ENCODE assay signal across 25 cellular contexts in the genomic region with DNA sequence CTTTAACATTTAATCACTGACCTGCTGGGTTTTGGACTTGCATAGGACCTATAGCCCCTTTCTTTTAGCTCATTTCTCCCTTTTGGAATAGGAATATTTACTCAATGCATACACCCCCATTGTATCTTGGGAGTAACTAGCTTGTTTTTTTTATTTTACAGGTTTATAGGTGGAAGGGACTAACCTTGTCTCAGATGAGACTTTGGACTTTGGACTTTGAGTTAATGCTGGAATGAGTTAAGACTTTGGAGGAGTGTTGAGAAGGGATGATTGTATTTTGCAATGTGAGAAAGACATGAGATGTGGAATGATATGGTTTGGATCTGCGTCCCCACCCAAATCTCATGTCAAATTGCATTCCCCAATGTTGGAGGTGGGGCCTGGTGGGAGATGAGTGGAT.
"Had no signal": no experiment of that assay in that cellular context is flagged by ENCODE, and none has a peak within 500 bp of the region (broad histone marks: within the 10 kb centered on the region; RNA-seq: fewer than 3 reads in every experiment).

No MANE protein-coding gene starts in this region.

- H3K4me3 ChIP-seq: neural progenitor cell, ovary, psoas muscle, skin epidermis, stomach, thoracic aorta, thyroid gland, tibial nerve, upper lobe of left lung, vagina had no signal

- H3K79me2 ChIP-seq: parathyroid adenoma had no signal

- H3K9me3 ChIP-seq: ovary, psoas muscle, stomach, thoracic aorta, thyroid gland, tibial nerve, upper lobe of left lung, vagina had no signal

- FAIRE-seq: urothelium cell line had no signal

- H3K27me3 ChIP-seq: neural progenitor cell, ovary, stomach, thyroid gland, tibial nerve, upper lobe of left lung, vagina had no signal

- DNase-seq: natural killer cell; occipital lobe; ovary; posterior cingulate gyrus; psoas muscle; right cardiac atrium; stimulated activated CD4-positive, alpha-beta T cell treated with anti-CD3 and anti-CD28 coated beads, Interleukin-15, amount 100 ng/mL, for 24 hours; stimulated activated CD4-positive, alpha-beta T cell treated with anti-CD3 and anti-CD28 coated beads, Interleukin-2, amount 100 ng/mL, for 24 hours; stimulated activated CD4-positive, alpha-beta T cell treated with anti-CD3 and anti-CD28 coated beads, Interleukin-2, amount 100 ng/mL, for 48 hours; stimulated activated CD4-positive, alpha-beta T cell treated with anti-CD3 and anti-CD28 coated beads, Interleukin-4, amount 100 ng/mL, for 24 hours; stimulated activated naive B cell treated with anti-CD40 and anti-IgM and Interleukin-4, amounts not matched to agents 10 μg/mL and 1 μg/mL and 100 μg/mL, for 72 hours; stimulated activated naive CD4-positive, alpha-beta T cell treated with Interleukin-2 at 50 U/mL for 16 hours; stomach; trophoblast cell; upper lobe of left lung had no signal

- H3K27ac ChIP-seq: neural progenitor cell, ovary, parathyroid adenoma, psoas muscle, skin epidermis, stomach, thoracic aorta, thyroid gland, tibial nerve, upper lobe of left lung, vagina had no signal

- ATAC-seq: natural killer cell; psoas muscle; right cardiac atrium; sciatic nerve; stimulated activated effector memory CD8-positive, alpha-beta T cell treated with anti-CD3 and anti-CD28 coated beads, Interleukin-12 subunit alpha, Interleukin-12 subunit beta, amount 100 ng/mL, for 72 hours; stimulated activated naive B cell treated with anti-CD40 and anti-IgM and Interleukin-4, amounts not matched to agents 10 μg/mL and 1 μg/mL and 100 μg/mL, for 72 hours had no signal

- H3K36me3 ChIP-seq: neural progenitor cell, ovary, stomach, thoracic aorta, thyroid gland, tibial nerve, upper lobe of left lung, vagina had no signal

- H3K4me2 ChIP-seq: neural progenitor cell had no signal

- H2AFZ ChIP-seq: neural progenitor cell, parathyroid adenoma had no signal

- H3K4me1 ChIP-seq: neural progenitor cell, psoas muscle, stomach, vagina had no signal

- H3K9ac ChIP-seq: neural progenitor cell, parathyroid adenoma had no signal
